In genomic region chr14:21923820-21924219, GRCh38 we compare ENCODE assay signal across 11 cellular contexts.
DNase-seq lines count a peak whose midpoint lies in the region; ATAC-seq, FAIRE-seq and TF ChIP-seq lines count a peak whose summit lies in the region.
"Had no signal": no experiment of that assay in that cellular context is flagged by ENCODE, and none has a peak within 500 bp of the region (broad histone marks: within the 10 kb centered on the region; RNA-seq: fewer than 3 reads in every experiment).

No MANE protein-coding gene starts in this region.

- H4K20me1 ChIP-seq in GM12878 (ENCODE audit: control insufficient read depth, insufficient read depth), result no peaks in the 10 kb centered on the region

- H3K9me3 ChIP-seq in Peyer's patch (no peaks in the 10 kb centered on the region), GM12878 (replicated peaks; ENCODE audit: control insufficient read depth, insufficient read depth, low read length) (no peaks in the 10 kb centered on the region), uterus (no peaks in the 10 kb centered on the region)
- H3K9me3 ChIP-seq: Caco-2 had no signal

- TF ChIP-seq CTCF in Peyer's patch (IDR thresholded peaks at IDR 0.05), result no peak
- no peak for TF ChIP-seq CTCF in GM12878 (IDR thresholded peaks at IDR 0.05 in 2 of 3, conservative IDR thresholded peaks at IDR 0.05 in 1 of 3; ENCODE audit: control insufficient read depth in 2 of 3, extremely low read depth in 1 of 3, insufficient read depth in 1 of 3, low read depth in 3 of 3, low read length in 3 of 3)
- TF ChIP-seq CTCF in uterus (IDR thresholded peaks at IDR 0.05), result no peak

- H3K79me2 ChIP-seq in GM12878 (ENCODE audit: control insufficient read depth, insufficient read depth, low read length), result no peaks in the 10 kb centered on the region

- peak; percentile 13 for DNase-seq in CD1c-positive myeloid dendritic cell (ENCODE audit: extremely low spot score)
- peak in 2 of 3 donors; percentile 30 to 64 for DNase-seq in Peyer's patch
- DNase-seq in GM12878 (ENCODE audit: low read depth, low spot score), result no peak
- DNase-seq in uterus, result no peak
- no peak for DNase-seq in DMS 273 (lab: John Stamatoyannopoulos, UW; ENCODE audit: unreplicated experiment)
- DNase-seq in ACHN, result no peak
- DNase-seq in NCI-H1436 treated with DMSO at 0.1 percent for 48 hours (lab: John Stamatoyannopoulos, UW), result no peak
- DNase-seq: NCI-H524 treated with DMSO at 0.1 percent for 48 hours had no signal

- TF ChIP-seq EP300 in GM12878 (IDR thresholded peaks at IDR 0.05; ENCODE audit: borderline replicate concordance in 1 of 2, control insufficient read depth in 1 of 2, low read depth in 2 of 2, low read length in 2 of 2), result no peak

- no peaks in the 10 kb centered on the region for H3K27me3 ChIP-seq in Peyer's patch
- H3K27me3 ChIP-seq in GM12878 (replicated peaks in 1 of 2; ENCODE audit: control insufficient read depth in 2 of 2, insufficient read depth in 2 of 2, low read length in 1 of 2), result no peaks in the 10 kb centered on the region
- no peaks in the 10 kb centered on the region for H3K27me3 ChIP-seq in uterus

- ATAC-seq in GM21447 (IDR thresholded peaks at IDR 0.05; ENCODE audit: unreplicated experiment) (peak; percentile 74), GM12878 (no peak)

- CTCF ChIA-PET in GM12878 (lab: Yijun Ruan, JAX), result interaction anchor here (1.0 kb wide), 1 partner anchor 23 kb away, joined by 3 read pairs; no protein-coding TSS in a partner anchor

- no peak for TF ChIP-seq RAD21 in GM12878 (IDR thresholded peaks at IDR 0.05; ENCODE audit: insufficient read depth, low read depth, low read length)

- peak overlapping the region; percentile 19 to 72 (median 42) for H3K27ac ChIP-seq in Peyer's patch
- H3K27ac ChIP-seq in GM12878 (ENCODE audit: control insufficient read depth, insufficient read depth), result no peak overlapping the region
- no peak overlapping the region for H3K27ac ChIP-seq in uterus
- H3K27ac ChIP-seq: HL-60 had no signal

- H3K4me3 ChIP-seq in Peyer's patch, result no peak overlapping the region
- H3K4me3 ChIP-seq in GM12878, result no peak overlapping the region
- H3K4me3 ChIP-seq in uterus, result no peak overlapping the region

- no peak overlapping the region for H3K9ac ChIP-seq in GM12878 (ENCODE audit: control insufficient read depth, insufficient read depth, low read length)

- no peaks in the 10 kb centered on the region for H3K36me3 ChIP-seq in Peyer's patch
- H3K36me3 ChIP-seq in GM12878 (ENCODE audit: control insufficient read depth in 2 of 2, insufficient read depth in 2 of 2, low read length in 1 of 2), result no peaks in the 10 kb centered on the region
- H3K36me3 ChIP-seq in uterus, result no peaks in the 10 kb centered on the region

- in situ Hi-C loops in GM12878 (cut with MboI) (no loop called here), ACHN (cut with HindIII; ENCODE audit: low pct_ligation_motif_present, low pct_unique_long_range_greater_than_20kb, low sequenced_read_pairs) (no loop called here)

- H3K4me1 ChIP-seq in Peyer's patch (peaks cover 0 to 6% (median 0%) of the 10 kb centered on the region in 4 donors), GM12878 (ENCODE audit: control insufficient read depth, insufficient read depth, low read length) (no peaks in the 10 kb centered on the region), uterus (no peaks in the 10 kb centered on the region)
- H3K4me1 ChIP-seq: Caco-2 had no signal

- intact Hi-C loops in GM12878 (cut with micrococcal nuclease; ENCODE audit: unreplicated experiment), result no loop called here
- intact Hi-C loops in uterus (cut with DNase I; ENCODE audit: low total_unique reads), result no loop called here

- FAIRE-seq in GM12878 (lab: Jason Lieb, UNC), result peak; percentile 35

- H2AFZ ChIP-seq in GM12878 (ENCODE audit: control insufficient read depth, low read depth, low read length), result no peak overlapping the region

- no peak for TF ChIP-seq POLR2A in Peyer's patch (IDR thresholded peaks at IDR 0.05)
- no peak for TF ChIP-seq POLR2A in GM12878 (IDR thresholded peaks at IDR 0.05; ENCODE audit: low read depth, low read length)
- no peak for TF ChIP-seq POLR2A in uterus (IDR thresholded peaks at IDR 0.05)

- RAD21 ChIA-PET in GM12878 (lab: Charles Lee; ENCODE audit: unreplicated experiment), result no interaction called here

- SMC1A ChIA-PET in GM12878 (lab: Charles Lee; ENCODE audit: uncharacterized antibody, unreplicated experiment), result no interaction called here

- no peak overlapping the region for H3K4me2 ChIP-seq in GM12878 (ENCODE audit: control insufficient read depth, insufficient read depth)

- POLR2A ChIA-PET in GM12878 (lab: Charles Lee), result no interaction called here

- no TSS peak for BruUV-seq in GM12878 (replicated peaks; lab: Mats Ljungman, UMichigan)

TF ChIP-seq in GM12878, 131 proteins besides CTCF, POLR2A, EP300 and RAD21 (continues in another document):
- TF ChIP-seq ZNF687 (IDR thresholded peaks at IDR 0.05), result no peak
- no peak for TF ChIP-seq PAX5 (IDR thresholded peaks at IDR 0.05; ENCODE audit: borderline replicate concordance, low read depth, low read length)
- no peak for TF ChIP-seq PBX3 (IDR thresholded peaks at IDR 0.05; ENCODE audit: insufficient replicate concordance, low read depth, low read length)
- no peak for TF ChIP-seq RELB (IDR thresholded peaks at IDR 0.05; ENCODE audit: low read depth)
- no peak for TF ChIP-seq ESRRA (IDR thresholded peaks at IDR 0.05; ENCODE audit: low read length)

Comparison
In these comparisons a context has a peak if more than half of its experiments do, and no peak if none do; other contexts are left out.
1. DNase-seq: peak in CD1c-positive myeloid dendritic cell (single experiment) and Peyer's patch (2 of 3); none in GM12878 (single experiment), uterus (0 of 2), DMS 273 (single experiment), ACHN (single experiment) and NCI-H1436 treated with DMSO at 0.1 percent for 48 hours (single experiment).
2. H3K27ac ChIP-seq: peak in Peyer's patch (4 of 4); none in GM12878 (single experiment) and uterus (0 of 2).